11 cellular contexts compared by ENCODE assay signal in genomic region chr3:61847784-61848462, GRCh38.
DNase-seq lines count a peak whose midpoint lies in the region; ATAC-seq and TF ChIP-seq lines count a peak whose summit lies in the region.
"Had no signal": no experiment of that assay in that cellular context is flagged by ENCODE, and none has a peak within 500 bp of the region (broad histone marks: within the 10 kb centered on the region; RNA-seq: fewer than 3 reads in every experiment).

No MANE protein-coding gene starts in this region.

- no peak for TF ChIP-seq CTCF in GM10266 (IDR thresholded peaks at IDR 0.05; ENCODE audit: control insufficient read depth, insufficient read depth, low read depth, missing control alignments)

- peaks cover 25% of the 10 kb centered on the region for H3K4me1 ChIP-seq in GM23248 (ENCODE audit: insufficient read depth)
- H3K4me1 ChIP-seq in iPS-15b (ENCODE audit: control insufficient read depth, insufficient read depth, low read length): peaks cover 35% of the 10 kb centered on the region

- peaks cover 23% of the 10 kb centered on the region for H3F3A ChIP-seq in GM23248 (ENCODE audit: insufficient read depth)

- H3K9me3 ChIP-seq in GM23248 (ENCODE audit: low read depth): no peaks in the 10 kb centered on the region
- no peaks in the 10 kb centered on the region for H3K9me3 ChIP-seq in iPS-15b (ENCODE audit: control insufficient read depth, insufficient read depth, low read length)

- in situ Hi-C loops in GM23248 (cut with MboI) (no loop called here), KBM-7 (cut with MboI; ENCODE audit: low pct_unique_long_range_greater_than_20kb, low sequenced_read_pairs) (no loop called here)

- H3K36me3 ChIP-seq in GM23248 (ENCODE audit: low read depth) (no peaks in the 10 kb centered on the region), iPS-15b (ENCODE audit: control insufficient read depth, insufficient read depth, low read length) (no peaks in the 10 kb centered on the region)

- H4K20me1 ChIP-seq in GM23248 (ENCODE audit: insufficient read depth): no peaks in the 10 kb centered on the region; the same call in 1 of the 2 replicates

- no peaks in the 10 kb centered on the region for H3K9me2 ChIP-seq in GM23248 (ENCODE audit: insufficient read depth)

- peak overlapping the region; percentile 77 for H3K4me2 ChIP-seq in GM23248 (ENCODE audit: unreplicated experiment)

- H2AFZ ChIP-seq in GM23248: no peak overlapping the region

- H3K79me2 ChIP-seq in GM23248 (ENCODE audit: insufficient read depth): peaks cover 10% of the 10 kb centered on the region; the same call in 1 of the 2 replicates

- H3K27ac ChIP-seq in GM23248 (peak overlapping the region; percentile 42; the same call in 1 of the 2 replicates), caudate nucleus (ENCODE audit: low read depth, low read length) (peak overlapping the region; percentile 59)
- H3K27ac ChIP-seq: C4-2B had no signal

- peak overlapping the region; percentile 37; the same call in 1 of the 2 replicates for H3K4me3 ChIP-seq in GM23248
- H3K4me3 ChIP-seq in iPS-15b (ENCODE audit: low read depth, low read length): peak overlapping the region; percentile 14

- H3K9ac ChIP-seq in GM23248 (no peak overlapping the region), iPS-15b (ENCODE audit: low read depth, low read length) (peak overlapping the region; percentile 26)

- no peaks in the 10 kb centered on the region for H3K27me3 ChIP-seq in GM23248 (replicated peaks; ENCODE audit: insufficient read depth)
- H3K27me3 ChIP-seq in iPS-15b (ENCODE audit: control insufficient read depth, insufficient read depth, low read length): no peaks in the 10 kb centered on the region

- ATAC-seq in HG02852 (IDR thresholded peaks at IDR 0.05; ENCODE audit: unreplicated experiment): no peak
- ATAC-seq: activated CD8-positive, alpha-beta memory T cell treated with anti-CD3 and anti-CD28 coated beads, Interleukin-2, amount 10 ng/mL, durations not matched to agents 7 days and 5 days had no signal

- DNase-seq in GM23248: peak; percentile 50
- peak in 1 of 61 donors; percentile 26 for DNase-seq in caudate nucleus (lab: John Stamatoyannopoulos, UW)
- DNase-seq in renal cortical epithelial cell (ENCODE audit: low read depth): peak; percentile 77
- DNase-seq in GM10266 (ENCODE audit: extremely low spot score): no peak
- no peak for DNase-seq in KBM-7
- DNase-seq in NCI-H1048 (lab: John Stamatoyannopoulos, UW): no peak
- DNase-seq: activated CD8-positive, alpha-beta memory T cell treated with anti-CD3 and anti-CD28 coated beads, Interleukin-2, amount 10 ng/mL, durations not matched to agents 7 days and 5 days; effector memory CD4-positive, alpha-beta T cell had no signal

- 24 to 38% methylated on average over 7 of the region's 7 CpGs for WGBS in GM23248 (ENCODE audit: low coverage in 1 of 2, low lambda C conversion rate in 2 of 2, missing lambda C conversion rate in 2 of 2), 2 experiments

Comparison
In these comparisons a context has a peak if more than half of its experiments do, and no peak if none do; other contexts are left out.
1. DNase-seq: peak in GM23248 (single experiment) and renal cortical epithelial cell (single experiment); none in GM10266 (single experiment), KBM-7 (single experiment) and NCI-H1048 (single experiment).